22 cellular contexts compared by ENCODE assay signal in genomic region chr2:239715606-239716005, GRCh38.
A peak's percentile ranks its signal among the peaks of the same experiment; 100 is the strongest.
DNase-seq lines count a peak whose midpoint lies in the region; ATAC-seq lines count a peak whose summit lies in the region.
"Had no signal": no experiment of that assay in that cellular context is flagged by ENCODE, and none has a peak within 500 bp of the region (broad histone marks: within the 10 kb centered on the region; RNA-seq: fewer than 3 reads in every experiment).

No MANE protein-coding gene starts in this region.

- H3K27ac Mint-ChIP-seq in T-helper 17 cell = no peak overlapping the region
- H3K27ac Mint-ChIP-seq in stimulated activated naive B cell treated with anti-CD40 and anti-IgM and Interleukin-4, amounts not matched to agents 10 μg/mL and 1 μg/mL and 100 μg/mL, for 72 hours = no peak overlapping the region
- H3K27ac Mint-ChIP-seq: CD4-positive, alpha-beta T cell had no signal

- peaks cover 9 to 29% of the 10 kb centered on the region in 2 donors for H3K9me3 Mint-ChIP-seq in stimulated activated naive B cell treated with anti-CD40 and anti-IgM and Interleukin-4, amounts not matched to agents 10 μg/mL and 1 μg/mL and 100 μg/mL, for 72 hours

- no peaks in the 10 kb centered on the region for H3K9me3 ChIP-seq in T-helper 17 cell (ENCODE audit: control insufficient read depth, low read length, poor library complexity, severe bottlenecking)
- H3K9me3 ChIP-seq: Caco-2, MG63, Peyer's patch had no signal

- H3K27me3 Mint-ChIP-seq in T-helper 17 cell = peaks cover 4% of the 10 kb centered on the region
- peaks cover 11 to 13% of the 10 kb centered on the region in 2 donors for H3K27me3 Mint-ChIP-seq in stimulated activated naive B cell treated with anti-CD40 and anti-IgM and Interleukin-4, amounts not matched to agents 10 μg/mL and 1 μg/mL and 100 μg/mL, for 72 hours

- H3K4me3 Mint-ChIP-seq in T-helper 17 cell = no peak overlapping the region
- H3K4me3 Mint-ChIP-seq in stimulated activated naive B cell treated with anti-CD40 and anti-IgM and Interleukin-4, amounts not matched to agents 10 μg/mL and 1 μg/mL and 100 μg/mL, for 72 hours = no peak overlapping the region
- H3K4me3 Mint-ChIP-seq: CD4-positive, alpha-beta T cell had no signal

- DNase-seq in cardiac septum (ENCODE audit: low spot score) = peak; percentile 59
- no peak for DNase-seq in Right ventricle myocardium inferior (ENCODE audit: missing footprints)
- DNase-seq in left lobe of liver (ENCODE audit: low spot score) = peak; percentile 30
- peak; percentile 16 for DNase-seq in retina
- no peak for DNase-seq in T-helper 17 cell
- DNase-seq in NCI-H187 (lab: John Stamatoyannopoulos, UW) = no peak
- DNase-seq in stimulated activated naive B cell treated with anti-CD40 and anti-IgM and Interleukin-4, amounts not matched to agents 10 μg/mL and 1 μg/mL and 100 μg/mL, for 72 hours = no peak
- DNase-seq: GF-D8; GM23248; Kasumi-1; MG63; NCI-H1048; NCI-H1436 treated with DMSO at 0.1 percent for 48 hours; NCI-H2081; NCI-H748 treated with DMSO at 0.1 percent for 48 hours; NK-92 treated with Interleukin-12 subunit alpha and Interleukin-12 subunit beta, amount 100 ng/mL, for 24 hours; SHP77 had no signal

- no peak for ATAC-seq in Right ventricle myocardium inferior
- ATAC-seq in left lobe of liver = no peak
- ATAC-seq in T-helper 17 cell = no peak
- ATAC-seq in stimulated activated naive B cell treated with anti-CD40 and anti-IgM and Interleukin-4, amounts not matched to agents 10 μg/mL and 1 μg/mL and 100 μg/mL, for 72 hours (replicated peaks) = no peak
- ATAC-seq: A549, HCT116 had no signal

- no peaks in the 10 kb centered on the region for H3K4me1 Mint-ChIP-seq in T-helper 17 cell
- no peaks in the 10 kb centered on the region for H3K4me1 Mint-ChIP-seq in stimulated activated naive B cell treated with anti-CD40 and anti-IgM and Interleukin-4, amounts not matched to agents 10 μg/mL and 1 μg/mL and 100 μg/mL, for 72 hours

- no peaks in the 10 kb centered on the region for H3K36me3 Mint-ChIP-seq in T-helper 17 cell (ENCODE audit: low read depth)
- H3K36me3 Mint-ChIP-seq in stimulated activated naive B cell treated with anti-CD40 and anti-IgM and Interleukin-4, amounts not matched to agents 10 μg/mL and 1 μg/mL and 100 μg/mL, for 72 hours = peaks cover 0 to 4% of the 10 kb centered on the region in 2 donors

- intact Hi-C loops in cardiac septum (cut with DNase I) = no loop called here
- intact Hi-C loops in Right ventricle myocardium inferior (cut with DNase I) = no loop called here

Comparison
In these comparisons a context has a peak if more than half of its experiments do, and no peak if none do; other contexts are left out.
1. DNase-seq: peak in cardiac septum (single experiment), left lobe of liver (single experiment) and retina (single experiment); none in Right ventricle myocardium inferior (single experiment), T-helper 17 cell (0 of 3), NCI-H187 (0 of 2) and stimulated activated naive B cell treated with anti-CD40 and anti-IgM and Interleukin-4, amounts not matched to agents 10 μg/mL and 1 μg/mL and 100 μg/mL, for 72 hours (single experiment).